Comparison of ENCODE assay signal across 11 cellular contexts in the genomic region with DNA sequence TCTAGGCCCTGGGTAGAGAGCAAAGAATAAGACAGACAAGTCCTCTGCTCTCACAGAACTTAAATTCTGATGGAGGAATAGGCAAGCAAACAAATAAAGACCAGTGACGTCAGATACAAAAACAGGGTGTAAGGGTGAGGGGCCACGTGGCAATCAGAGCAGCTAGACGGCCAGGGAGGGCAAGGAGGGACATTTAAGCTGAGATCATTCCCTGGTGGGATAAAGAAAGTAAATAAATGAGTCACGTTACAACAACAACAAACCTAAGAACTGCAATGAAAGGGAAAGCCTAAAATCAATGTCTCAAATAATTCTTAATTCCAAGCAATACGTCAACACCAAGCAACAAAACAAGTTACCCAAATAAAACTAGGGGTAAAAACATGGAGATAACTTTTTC. TPM values are rescaled to one million over a fixed set of nuclear protein-coding genes. Genes with fewer than 3 reads are reported as not detected.
A peak's percentile ranks its signal among the peaks of the same experiment; 100 is the strongest.
DNase-seq lines count a peak whose midpoint lies in the region; ATAC-seq, FAIRE-seq and TF ChIP-seq lines count a peak whose summit lies in the region.
"Had no signal": no experiment of that assay in that cellular context is flagged by ENCODE, and none has a peak within 500 bp of the region (broad histone marks: within the 10 kb centered on the region; RNA-seq: fewer than 3 reads in every experiment).

No MANE protein-coding gene starts in this region.

- no peak overlapping the region for H2AFZ ChIP-seq in smooth muscle cell (ENCODE audit: low read depth)

- WGBS in smooth muscle cell (ENCODE audit: low lambda C conversion rate): 71% methylated on average over 5 of the region's 5 CpGs

- no peaks in the 10 kb centered on the region for H3K27me3 Mint-ChIP-seq in activated CD8-positive, alpha-beta T cell treated with anti-CD3 and anti-CD28 coated beads, Interleukin-2, amount 10 ng/mL, durations not matched to agents 7 days and 5 days (ENCODE audit: low read depth)

- no peak overlapping the region for H3K27ac ChIP-seq in HEK293 (ENCODE audit: extremely low read depth, low read depth, low read length)
- peak overlapping the region; percentile 54 for H3K27ac ChIP-seq in foreskin keratinocyte
- H3K27ac ChIP-seq in smooth muscle cell (ENCODE audit: low read depth): no peak overlapping the region
- H3K27ac ChIP-seq: cardiac muscle cell had no signal

- CTCF ChIA-PET in HEK293 (lab: Yijun Ruan, JAX): interaction anchor here (0.7 kb wide), 1 partner anchor 21 kb away, joined by 8 read pairs; a partner anchor contains a TSS
- CTCF ChIA-PET in activated CD8-positive, alpha-beta T cell treated with anti-CD3 and anti-CD28 coated beads, Interleukin-2, amount 10 ng/mL, durations not matched to agents 7 days and 5 days (lab: Charles Lee): no interaction called here

- FAIRE-seq in GM12892 (lab: Jason Lieb, UNC): no peak
- FAIRE-seq: TTC549 had no signal

- H3K36me3 Mint-ChIP-seq in activated CD8-positive, alpha-beta T cell treated with anti-CD3 and anti-CD28 coated beads, Interleukin-2, amount 10 ng/mL, durations not matched to agents 7 days and 5 days (ENCODE audit: low read depth): peaks cover 76% of the 10 kb centered on the region

- peak overlapping the region; percentile 3 for H3K9ac ChIP-seq in smooth muscle cell (ENCODE audit: low read depth)

- peaks cover 0 to 20% of the 10 kb centered on the region in 2 experiments; a peak in 1 of 3 replicates for H3K36me3 ChIP-seq in HEK293 (ENCODE audit: control insufficient read depth in 2 of 2, insufficient read depth in 1 of 2, low read length in 2 of 2)
- H3K36me3 ChIP-seq in smooth muscle cell (ENCODE audit: low read depth): peaks cover 8% of the 10 kb centered on the region

- TF ChIP-seq CTCF in HEK293 (tag by site-specific recombination; IDR thresholded peaks at IDR 0.05) (no peak), foreskin keratinocyte (conservative IDR thresholded peaks at IDR 0.05) (no peak), smooth muscle cell (IDR thresholded peaks at IDR 0.05; ENCODE audit: borderline replicate concordance, insufficient read depth, poor library complexity, severe bottlenecking) (no peak)

- no peaks in the 10 kb centered on the region for H4K20me1 ChIP-seq in smooth muscle cell (ENCODE audit: low read depth)

- no peak overlapping the region for H3K4me3 Mint-ChIP-seq in activated CD8-positive, alpha-beta T cell treated with anti-CD3 and anti-CD28 coated beads, Interleukin-2, amount 10 ng/mL, durations not matched to agents 7 days and 5 days

- H3K4me1 Mint-ChIP-seq in activated CD8-positive, alpha-beta T cell treated with anti-CD3 and anti-CD28 coated beads, Interleukin-2, amount 10 ng/mL, durations not matched to agents 7 days and 5 days (ENCODE audit: low read depth): peaks cover 38% of the 10 kb centered on the region

- no peaks in the 10 kb centered on the region for H3K79me2 ChIP-seq in smooth muscle cell (ENCODE audit: low read depth)

- H3K4me1 ChIP-seq in HEK293 (ENCODE audit: control insufficient read depth, insufficient read depth, low read length) (peaks cover 23% of the 10 kb centered on the region), foreskin keratinocyte (peaks cover 34% of the 10 kb centered on the region), smooth muscle cell (ENCODE audit: low read depth) (peaks cover 10% of the 10 kb centered on the region)

- H3K9me3 ChIP-seq in HEK293 (ENCODE audit: control insufficient read depth, insufficient read depth, low read depth, low read length) (no peaks in the 10 kb centered on the region), smooth muscle cell (replicated peaks; ENCODE audit: low read depth) (no peaks in the 10 kb centered on the region)

- ATAC-seq in activated CD8-positive, alpha-beta T cell treated with anti-CD3 and anti-CD28 coated beads, Interleukin-2, amount 10 ng/mL, durations not matched to agents 7 days and 5 days: no peak
- ATAC-seq in foreskin keratinocyte: no peak

- POLR2A ChIA-PET in HEK293 (lab: Yijun Ruan, JAX): no interaction called here
- POLR2A ChIA-PET in activated CD8-positive, alpha-beta T cell treated with anti-CD3 and anti-CD28 coated beads, Interleukin-2, amount 10 ng/mL, durations not matched to agents 7 days and 5 days (lab: Charles Lee): no interaction called here

- no peaks in the 10 kb centered on the region for H3K9me3 Mint-ChIP-seq in activated CD8-positive, alpha-beta T cell treated with anti-CD3 and anti-CD28 coated beads, Interleukin-2, amount 10 ng/mL, durations not matched to agents 7 days and 5 days (ENCODE audit: insufficient read depth)

- H3K27me3 ChIP-seq in foreskin keratinocyte (no peaks in the 10 kb centered on the region), smooth muscle cell (ENCODE audit: low read depth) (no peaks in the 10 kb centered on the region)
- H3K27me3 ChIP-seq: cardiac muscle cell had no signal

- H3K4me2 ChIP-seq in smooth muscle cell: no peak overlapping the region

- no peaks in the 10 kb centered on the region for H3F3A ChIP-seq in smooth muscle cell (ENCODE audit: low read depth)

- TF ChIP-seq POLR2A in GM12892 (IDR thresholded peaks at IDR 0.05; ENCODE audit: low read depth, low read length): no peak

- no peak for DNase-seq in activated CD8-positive, alpha-beta T cell treated with anti-CD3 and anti-CD28 coated beads, Interleukin-2, amount 10 ng/mL, durations not matched to agents 7 days and 5 days
- DNase-seq in foreskin keratinocyte (no peak), smooth muscle cell (lab: John Stamatoyannopoulos, UW; ENCODE audit: unreplicated experiment) (no peak), NCI-H1694 (lab: John Stamatoyannopoulos, UW) (no peak), nucleus accumbens (lab: John Stamatoyannopoulos, UW) (no peak), GM12892 (ENCODE audit: insufficient read length) (no peak)
- DNase-seq: NCI-H187 treated with DMSO at 0.1 percent for 48 hours; stimulated activated CD4-positive, alpha-beta T cell treated with anti-CD3 and anti-CD28 coated beads, Interleukin-12 subunit alpha, Interleukin-12 subunit beta, amount 100 ng/mL, for 4 hours had no signal

- peak overlapping the region; percentile 5 for H3K27ac Mint-ChIP-seq in activated CD8-positive, alpha-beta T cell treated with anti-CD3 and anti-CD28 coated beads, Interleukin-2, amount 10 ng/mL, durations not matched to agents 7 days and 5 days

- H3K4me3 ChIP-seq in HEK293 (ENCODE audit: low read depth, low read length) (no peak overlapping the region), smooth muscle cell (no peak overlapping the region)
- H3K4me3 ChIP-seq: cardiac muscle cell had no signal

TF ChIP-seq in HEK293, 187 proteins besides CTCF, POLR2A, EP300 and RAD21 (continues in another document):
- no peak for TF ChIP-seq ZNF571 (tag by site-specific recombination; IDR thresholded peaks at IDR 0.05)
- TF ChIP-seq, protein P1, sequence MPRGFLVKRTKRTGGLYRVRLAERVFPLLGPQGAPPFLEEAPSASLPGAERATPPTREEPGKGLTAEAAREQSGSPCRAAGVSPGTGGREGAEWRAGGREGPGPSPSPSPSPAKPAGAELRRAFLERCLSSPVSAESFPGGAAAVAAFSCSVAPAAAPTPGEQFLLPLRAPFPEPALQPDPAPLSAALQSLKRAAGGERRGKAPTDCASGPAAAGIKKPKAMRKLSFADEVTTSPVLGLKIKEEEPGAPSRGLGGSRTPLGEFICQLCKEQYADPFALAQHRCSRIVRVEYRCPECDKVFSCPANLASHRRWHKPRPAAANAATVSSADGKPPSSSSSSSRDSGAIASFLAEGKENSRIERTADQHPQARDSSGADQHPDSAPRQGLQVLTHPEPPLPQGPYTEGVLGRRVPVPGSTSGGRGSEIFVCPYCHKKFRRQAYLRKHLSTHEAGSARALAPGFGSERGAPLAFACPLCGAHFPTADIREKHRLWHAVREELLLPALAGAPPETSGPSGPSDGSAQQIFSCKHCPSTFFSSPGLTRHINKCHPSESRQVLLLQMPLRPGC (tag by site-specific recombination; IDR thresholded peaks at IDR 0.05): peak; percentile 94
- TF ChIP-seq, protein P2, sequence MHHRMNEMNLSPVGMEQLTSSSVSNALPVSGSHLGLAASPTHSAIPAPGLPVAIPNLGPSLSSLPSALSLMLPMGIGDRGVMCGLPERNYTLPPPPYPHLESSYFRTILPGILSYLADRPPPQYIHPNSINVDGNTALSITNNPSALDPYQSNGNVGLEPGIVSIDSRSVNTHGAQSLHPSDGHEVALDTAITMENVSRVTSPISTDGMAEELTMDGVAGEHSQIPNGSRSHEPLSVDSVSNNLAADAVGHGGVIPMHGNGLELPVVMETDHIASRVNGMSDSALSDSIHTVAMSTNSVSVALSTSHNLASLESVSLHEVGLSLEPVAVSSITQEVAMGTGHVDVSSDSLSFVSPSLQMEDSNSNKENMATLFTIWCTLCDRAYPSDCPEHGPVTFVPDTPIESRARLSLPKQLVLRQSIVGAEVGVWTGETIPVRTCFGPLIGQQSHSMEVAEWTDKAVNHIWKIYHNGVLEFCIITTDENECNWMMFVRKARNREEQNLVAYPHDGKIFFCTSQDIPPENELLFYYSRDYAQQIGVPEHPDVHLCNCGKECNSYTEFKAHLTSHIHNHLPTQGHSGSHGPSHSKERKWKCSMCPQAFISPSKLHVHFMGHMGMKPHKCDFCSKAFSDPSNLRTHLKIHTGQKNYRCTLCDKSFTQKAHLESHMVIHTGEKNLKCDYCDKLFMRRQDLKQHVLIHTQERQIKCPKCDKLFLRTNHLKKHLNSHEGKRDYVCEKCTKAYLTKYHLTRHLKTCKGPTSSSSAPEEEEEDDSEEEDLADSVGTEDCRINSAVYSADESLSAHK (tag by site-specific recombination; IDR thresholded peaks at IDR 0.05): no peak
- no peak for TF ChIP-seq ZNF223 (tag by site-specific recombination; IDR thresholded peaks at IDR 0.05)
- TF ChIP-seq ZNF302 (tag by site-specific recombination; IDR thresholded peaks at IDR 0.05; ENCODE audit: low read depth): no peak
- TF ChIP-seq ZBTB20 (tag by site-specific recombination; IDR thresholded peaks at IDR 0.05): peak; percentile 26; the same call in 1 of the 2 replicates
- no peak; the same call in 1 of the 2 replicates for TF ChIP-seq ZNF146 (tag by site-specific recombination; IDR thresholded peaks at IDR 0.05)
- no peak for TF ChIP-seq ZNF350 (tag by site-specific recombination; IDR thresholded peaks at IDR 0.05)

RNA-seq across cellular contexts. Expression of a gene that starts 21.8 kb away (rescaled TPM):
- 10 to 100 TPM; 48.8 to 49.8 TPM for total RNA-seq in activated CD8-positive, alpha-beta T cell treated with anti-CD3 and anti-CD28 coated beads, Interleukin-2, amount 10 ng/mL, durations not matched to agents 7 days and 5 days
- 28.9 and 29.4 TPM in 2 replicates for total RNA-seq in foreskin keratinocyte
- 22.7 and 27.0 TPM in 2 replicates for polyA plus RNA-seq in foreskin keratinocyte
- total RNA-seq in smooth muscle cell: 34.9 and 37.9 TPM in 2 replicates
- polyA plus RNA-seq in smooth muscle cell: 38.6 and 47.8 TPM in 2 replicates
- 29.9 TPM for polyA plus RNA-seq in GM12892 (2012; ENCODE audit: missing spikeins)

RNA-seq across cellular contexts. Expression of a gene that starts 40.8 kb away (rescaled TPM):
- total RNA-seq in activated CD8-positive, alpha-beta T cell treated with anti-CD3 and anti-CD28 coated beads, Interleukin-2, amount 10 ng/mL, durations not matched to agents 7 days and 5 days: 1 to 10 TPM; 8.5 to 9.4 TPM
- total RNA-seq in foreskin keratinocyte (81.7 and 109 TPM in 2 replicates), smooth muscle cell (37.6 and 37.9 TPM in 2 replicates)
- polyA plus RNA-seq in foreskin keratinocyte (23.9 and 27.5 TPM in 2 replicates), smooth muscle cell (30.1 and 33.4 TPM in 2 replicates)
- 6.5 TPM for polyA plus RNA-seq in GM12892 (2012; ENCODE audit: missing spikeins)
